In the genomic region with DNA sequence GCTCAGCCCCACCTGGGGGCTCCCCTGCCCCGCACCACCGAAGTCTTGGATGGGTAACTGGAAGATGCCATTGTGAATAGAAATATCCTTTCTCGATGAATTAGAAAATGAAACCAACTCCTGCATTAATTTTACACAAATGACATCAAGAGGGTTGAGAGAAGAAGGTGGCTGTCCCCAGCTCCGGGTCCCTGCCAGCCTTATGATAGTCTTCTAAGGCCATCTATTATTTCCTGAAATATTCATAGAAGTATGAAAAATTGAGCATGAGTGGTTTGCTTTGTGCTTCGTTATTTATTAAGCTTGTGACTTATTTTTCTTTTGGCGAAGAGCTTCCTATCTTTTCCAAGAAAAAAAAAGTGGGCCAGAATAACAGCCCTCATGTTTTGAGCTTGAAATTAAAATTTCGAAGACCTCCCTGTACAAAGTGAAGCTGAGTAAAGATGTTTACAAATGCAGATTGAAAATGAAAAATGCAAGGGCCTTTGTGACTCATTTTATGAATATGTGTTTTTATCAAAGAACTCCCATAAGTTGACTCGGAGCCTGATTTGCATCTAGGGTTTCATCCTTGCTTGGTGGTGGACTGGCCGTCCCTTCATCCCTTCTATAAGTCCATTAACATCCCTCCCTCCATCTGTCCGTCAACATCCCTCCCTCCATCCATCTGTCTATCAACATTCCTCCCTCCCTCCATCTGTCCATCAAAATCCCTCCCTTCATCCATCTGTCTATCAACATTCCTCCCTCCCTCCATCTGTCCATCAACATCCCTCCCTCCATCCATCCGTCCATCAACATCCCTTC, we compare ENCODE assay signal across 1 cellular context.
TF ChIP-seq lines count a peak whose summit lies in the region.

No MANE protein-coding gene starts in this region.

TF ChIP-seq in HepG2, 621 proteins besides CTCF, POLR2A, EP300 and RAD21 (continued from another document):
- TF ChIP-seq ZNF724P (CRISPR knock-in tag; IDR thresholded peaks at IDR 0.05; ENCODE audit: borderline replicate concordance) (no peak), ZFY (CRISPR knock-in tag; IDR thresholded peaks at IDR 0.05) (no peak), ZNF564 (CRISPR knock-in tag; IDR thresholded peaks at IDR 0.05) (no peak), ZFP62 (CRISPR knock-in tag; IDR thresholded peaks at IDR 0.05) (no peak)
